ENCODE assay signal across 25 cellular contexts in the genomic region with DNA sequence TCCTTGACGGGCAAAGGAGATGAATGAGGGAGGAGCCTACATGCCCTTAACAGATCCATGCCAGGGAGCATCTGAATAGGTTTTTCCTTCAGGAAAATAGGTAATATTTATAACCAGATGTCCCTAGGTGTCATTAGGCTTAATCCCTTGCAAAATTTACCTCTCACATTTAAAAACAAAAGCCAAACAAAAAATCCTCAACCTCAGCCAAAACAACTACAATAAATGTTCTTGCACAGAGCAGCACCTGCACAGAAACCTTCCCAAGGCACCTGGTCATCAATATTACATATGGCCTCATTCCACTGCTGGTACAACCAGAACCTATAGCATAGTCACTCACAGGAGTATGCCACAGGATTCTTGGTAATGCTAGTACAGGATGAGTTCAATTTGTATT. TPM values are rescaled to one million over a fixed set of nuclear protein-coding genes. Genes with fewer than 3 reads are reported as not detected.
"Had no signal": no experiment of that assay in that cellular context is flagged by ENCODE, and none has a peak within 500 bp of the region (broad histone marks: within the 10 kb centered on the region; RNA-seq: fewer than 3 reads in every experiment).

No MANE protein-coding gene starts in this region.

- ATAC-seq: Panc1, PC-3, T-cell had no signal

- H3K27ac ChIP-seq: HL-60, KMS-11, RWPE1 had no signal

- H3K4me3 ChIP-seq: K562 had no signal

- DNase-seq: Kasumi-1, NCI-H1092, NCI-H1105 treated with DMSO at 0.1 percent for 48 hours, NCI-H1436, NCI-H187, NCI-H2029, NCI-H2081 treated with DMSO at 0.1 percent for 48 hours, NCI-H2171 treated with DMSO at 0.1 percent for 48 hours, NCI-H345, NCI-H446 treated with DMSO at 0.1 percent for 48 hours, NCI-H510A treated with DMSO at 0.1 percent for 48 hours, NCI-H526, NCI-H82, PC-3, SHP77, SK-N-SH, SW 1271, T-cell had no signal

- H3K9me3 ChIP-seq: SK-N-SH had no signal

RNA-seq across cellular contexts. Expression of gene DDX4, which starts 55.8 kb away (rescaled TPM):
- total RNA-seq: K562, MCF 10A, PC-3, SK-MEL-5, T-cell had no signal
